In genomic region chr22:29308148-29308790, GRCh38 we compare ENCODE assay signal across 1 cellular context.
TF ChIP-seq lines count a peak whose summit lies in the region.

No MANE protein-coding gene starts in this region.

TF ChIP-seq in HepG2, 621 proteins besides CTCF, POLR2A, EP300 and RAD21:
- no peak for TF ChIP-seq ZNF224 (CRISPR knock-in tag; IDR thresholded peaks at IDR 0.05)
- peak; percentile 78 for TF ChIP-seq ZBTB38 (CRISPR knock-in tag; IDR thresholded peaks at IDR 0.05)
- no peak for TF ChIP-seq ZBTB10 (CRISPR knock-in tag; IDR thresholded peaks at IDR 0.05; ENCODE audit: borderline replicate concordance)
- TF ChIP-seq PTBP1 (IDR thresholded peaks at IDR 0.05; ENCODE audit: low read depth, low read length, poor library complexity, severe bottlenecking), result no peak
- TF ChIP-seq ESRRA (CRISPR knock-in tag; IDR thresholded peaks at IDR 0.05; ENCODE audit: low read depth), result no peak
- TF ChIP-seq ZSCAN5A (CRISPR knock-in tag; IDR thresholded peaks at IDR 0.05; ENCODE audit: borderline replicate concordance), result no peak
- no peak for TF ChIP-seq REL (CRISPR knock-in tag; conservative IDR thresholded peaks at IDR 0.05)
- TF ChIP-seq HNRNPL (IDR thresholded peaks at IDR 0.05; ENCODE audit: low read depth, low read length), result peak; percentile 90
- TF ChIP-seq TERF1 (CRISPR knock-in tag; IDR thresholded peaks at IDR 0.05), result no peak
- TF ChIP-seq ZNF274 (CRISPR knock-in tag; IDR thresholded peaks at IDR 0.05), result no peak
- TF ChIP-seq CEBPZ (IDR thresholded peaks at IDR 0.05; ENCODE audit: low read length), result no peak
- TF ChIP-seq ZNF780A (CRISPR knock-in tag; IDR thresholded peaks at IDR 0.05), result no peak
TF ChIP-seq in HepG2: peak in this region for 2.
